Comparison of ENCODE assay signal across 19 cellular contexts in the genomic region with DNA sequence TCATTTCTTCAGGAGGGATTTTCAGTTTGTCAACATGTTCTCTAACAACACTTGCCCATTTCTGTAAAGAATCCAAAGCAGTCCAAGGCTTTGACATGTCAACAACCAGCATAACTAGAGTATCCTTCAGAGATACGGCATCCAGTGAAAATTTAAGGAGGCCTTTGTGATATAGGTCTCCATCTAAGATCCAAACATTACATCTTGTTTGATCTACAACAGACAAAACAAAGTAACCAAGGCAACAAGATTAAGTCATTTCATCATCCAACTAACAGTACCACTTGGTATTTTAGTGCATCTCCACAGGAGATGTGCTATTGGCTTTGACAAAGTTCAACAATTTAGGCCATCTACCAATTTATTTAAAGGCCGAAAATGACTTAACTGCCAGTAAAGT. TPM values are rescaled to one million over a fixed set of nuclear protein-coding genes. Genes with fewer than 3 reads are reported as not detected.
A peak's percentile ranks its signal among the peaks of the same experiment; 100 is the strongest.
DNase-seq lines count a peak whose midpoint lies in the region; ATAC-seq, FAIRE-seq and TF ChIP-seq lines count a peak whose summit lies in the region.
"Had no signal": no experiment of that assay in that cellular context is flagged by ENCODE, and none has a peak within 500 bp of the region (broad histone marks: within the 10 kb centered on the region; RNA-seq: fewer than 3 reads in every experiment).

No MANE protein-coding gene starts in this region.

- H2AFZ ChIP-seq in ACC112 (ENCODE audit: low read length, unreplicated experiment): no peak overlapping the region

- POLR2A ChIA-PET in activated CD8-positive, alpha-beta T cell treated with anti-CD3 and anti-CD28 coated beads, Interleukin-2, amount 10 ng/mL, durations not matched to agents 7 days and 5 days (lab: Charles Lee): no interaction called here
- POLR2A ChIA-PET in naive thymus-derived CD4-positive, alpha-beta T cell (lab: Charles Lee): no interaction called here

- H3K36me3 ChIP-seq in ACC112 (ENCODE audit: insufficient read depth, low read length): 0 out of 2 replicates have a peak, but pooled peaks cover 5% of the 10 kb centered on the region
- peaks cover 0 to 20% (median 0%) of the 10 kb centered on the region in 3 experiments for H3K36me3 ChIP-seq in naive thymus-derived CD4-positive, alpha-beta T cell (ENCODE audit: control insufficient read depth in 2 of 3, insufficient read depth in 3 of 3, low read length in 3 of 3)

- no peaks in the 10 kb centered on the region for H3K9me3 ChIP-seq in naive thymus-derived CD4-positive, alpha-beta T cell (ENCODE audit: control insufficient read depth in 2 of 3, low read length in 3 of 3)
- H3K9me3 ChIP-seq: gastrocnemius medialis, spleen, transverse colon had no signal

- peak overlapping the region; percentile 53; the same call in 1 of the 2 replicates for H3K27ac ChIP-seq in ACC112 (ENCODE audit: low read depth, low read length)
- no peak overlapping the region for H3K27ac ChIP-seq in naive thymus-derived CD4-positive, alpha-beta T cell (ENCODE audit: low read depth, low read length)
- H3K27ac ChIP-seq: cardiac muscle cell, gastrocnemius medialis, KMS-11, spleen, transverse colon had no signal

- no peak for TF ChIP-seq CTCF in D721Med (IDR thresholded peaks at IDR 0.05; ENCODE audit: insufficient read depth, missing control alignments)

- peaks cover 22% of the 10 kb centered on the region for H3K4me1 ChIP-seq in ACC112 (ENCODE audit: control insufficient read depth, insufficient read depth, low read length, unreplicated experiment)
- no peaks in the 10 kb centered on the region for H3K4me1 ChIP-seq in naive thymus-derived CD4-positive, alpha-beta T cell (ENCODE audit: control insufficient read depth in 2 of 2, insufficient read depth in 2 of 2, low read length in 2 of 2)
- H3K4me1 ChIP-seq: gastrocnemius medialis, transverse colon had no signal

- H3K27ac Mint-ChIP-seq in activated CD8-positive, alpha-beta T cell treated with anti-CD3 and anti-CD28 coated beads, Interleukin-2, amount 10 ng/mL, durations not matched to agents 7 days and 5 days: no peak overlapping the region
- peak overlapping the region in 1 of 9 donors; percentile 15 for H3K27ac Mint-ChIP-seq in naive thymus-derived CD4-positive, alpha-beta T cell
- H3K27ac Mint-ChIP-seq: B cell had no signal

- no peak overlapping the region for H3K4me3 ChIP-seq in ACC112 (ENCODE audit: low read depth, low read length)
- H3K4me3 ChIP-seq in naive thymus-derived CD4-positive, alpha-beta T cell (ENCODE audit: low read length): no peak overlapping the region
- H3K4me3 ChIP-seq: cardiac muscle cell, gastrocnemius medialis, lung, spleen, transverse colon had no signal

- DNase-seq in D721Med (ENCODE audit: insufficient read length, low spot score) (no peak), fibroblast of peridontal ligament (ENCODE audit: extremely low read depth) (peak; percentile 27), NCI-H1930 (lab: John Stamatoyannopoulos, UW) (no peak), NCI-H446 (lab: John Stamatoyannopoulos, UW) (no peak)
- no peak for DNase-seq in activated CD8-positive, alpha-beta T cell treated with anti-CD3 and anti-CD28 coated beads, Interleukin-2, amount 10 ng/mL, durations not matched to agents 7 days and 5 days
- DNase-seq in naive thymus-derived CD4-positive, alpha-beta T cell: no peak
- DNase-seq: activated T-cell treated with anti-CD3 and anti-CD28 coated beads, Interleukin-2, amount 50 U/mL, for 4 hours; gastrocnemius medialis; H7; naive B cell; NCI-H1417; spleen; transverse colon had no signal

- no peaks in the 10 kb centered on the region for H3K4me1 Mint-ChIP-seq in activated CD8-positive, alpha-beta T cell treated with anti-CD3 and anti-CD28 coated beads, Interleukin-2, amount 10 ng/mL, durations not matched to agents 7 days and 5 days (ENCODE audit: low read depth)
- peaks cover 0 to 29% (median 15%) of the 10 kb centered on the region in 7 donors for H3K4me1 Mint-ChIP-seq in naive thymus-derived CD4-positive, alpha-beta T cell

- no peaks in the 10 kb centered on the region for H3K9me3 Mint-ChIP-seq in activated CD8-positive, alpha-beta T cell treated with anti-CD3 and anti-CD28 coated beads, Interleukin-2, amount 10 ng/mL, durations not matched to agents 7 days and 5 days (ENCODE audit: insufficient read depth)
- peaks cover 0 to 3% (median 0%) of the 10 kb centered on the region in 11 donors for H3K9me3 Mint-ChIP-seq in naive thymus-derived CD4-positive, alpha-beta T cell
- H3K9me3 Mint-ChIP-seq: activated T-cell treated with anti-CD3 and anti-CD28 coated beads, Interleukin-2, amount 50 U/mL, for 4 hours; naive B cell had no signal

- CTCF ChIA-PET in activated CD8-positive, alpha-beta T cell treated with anti-CD3 and anti-CD28 coated beads, Interleukin-2, amount 10 ng/mL, durations not matched to agents 7 days and 5 days (lab: Charles Lee): no interaction called here
- CTCF ChIA-PET in naive thymus-derived CD4-positive, alpha-beta T cell (lab: Charles Lee): no interaction called here

- intact Hi-C loops in naive thymus-derived CD4-positive, alpha-beta T cell (cut with micrococcal nuclease): no loop called here

- H3K27me3 Mint-ChIP-seq in activated CD8-positive, alpha-beta T cell treated with anti-CD3 and anti-CD28 coated beads, Interleukin-2, amount 10 ng/mL, durations not matched to agents 7 days and 5 days (ENCODE audit: low read depth): no peaks in the 10 kb centered on the region
- no peaks in the 10 kb centered on the region for H3K27me3 Mint-ChIP-seq in naive thymus-derived CD4-positive, alpha-beta T cell
- H3K27me3 Mint-ChIP-seq: B cell, naive B cell had no signal

- peak; percentile 61 for FAIRE-seq in D721Med (lab: Jason Lieb, UNC)

- H3K79me2 ChIP-seq in ACC112 (ENCODE audit: control insufficient read depth, insufficient read depth, low read length, unreplicated experiment): peaks cover 20% of the 10 kb centered on the region

- peak; percentile 39 for ATAC-seq in activated CD8-positive, alpha-beta T cell treated with anti-CD3 and anti-CD28 coated beads, Interleukin-2, amount 10 ng/mL, durations not matched to agents 7 days and 5 days
- no peak for ATAC-seq in naive thymus-derived CD4-positive, alpha-beta T cell
- ATAC-seq in GM19467 (IDR thresholded peaks at IDR 0.05; ENCODE audit: unreplicated experiment): no peak
- ATAC-seq: activated T-cell treated with anti-CD3 and anti-CD28 coated beads, Interleukin-2, amount 50 U/mL, for 4 hours; gastrocnemius medialis had no signal

- H3K27me3 ChIP-seq in ACC112 (ENCODE audit: insufficient read depth, low read length): no peaks in the 10 kb centered on the region
- no peaks in the 10 kb centered on the region for H3K27me3 ChIP-seq in naive thymus-derived CD4-positive, alpha-beta T cell (ENCODE audit: control insufficient read depth in 2 of 2, insufficient read depth in 2 of 2, low read length in 2 of 2)
- H3K27me3 ChIP-seq: cardiac muscle cell, gastrocnemius medialis, spleen, transverse colon had no signal

- no peak overlapping the region for H3K4me3 Mint-ChIP-seq in activated CD8-positive, alpha-beta T cell treated with anti-CD3 and anti-CD28 coated beads, Interleukin-2, amount 10 ng/mL, durations not matched to agents 7 days and 5 days
- H3K4me3 Mint-ChIP-seq in naive thymus-derived CD4-positive, alpha-beta T cell: no peak overlapping the region
- H3K4me3 Mint-ChIP-seq: activated T-cell treated with anti-CD3 and anti-CD28 coated beads, Interleukin-2, amount 50 U/mL, for 4 hours; B cell; naive B cell had no signal

- H3K36me3 Mint-ChIP-seq in activated CD8-positive, alpha-beta T cell treated with anti-CD3 and anti-CD28 coated beads, Interleukin-2, amount 10 ng/mL, durations not matched to agents 7 days and 5 days (ENCODE audit: low read depth): peaks cover 12% of the 10 kb centered on the region
- H3K36me3 Mint-ChIP-seq in naive thymus-derived CD4-positive, alpha-beta T cell: peaks cover 4 to 20% (median 8%) of the 10 kb centered on the region in 5 donors

RNA-seq across cellular contexts. Expression of a gene that starts 25.8 kb away (rescaled TPM):
- 10 to 100 TPM; 32.0 to 33.4 TPM for total RNA-seq in activated CD8-positive, alpha-beta T cell treated with anti-CD3 and anti-CD28 coated beads, Interleukin-2, amount 10 ng/mL, durations not matched to agents 7 days and 5 days
- total RNA-seq in naive thymus-derived CD4-positive, alpha-beta T cell: 10 to 100 TPM; 26.1 to 28.5 (median 27.5) TPM
- 10 to 100 TPM; 17.9 to 21.2 TPM for polyA plus RNA-seq in naive thymus-derived CD4-positive, alpha-beta T cell

RNA-seq across cellular contexts. Expression of a gene that starts 42.2 kb away (rescaled TPM):
- 10 to 100 TPM; 49.1 to 51.5 TPM for total RNA-seq in activated CD8-positive, alpha-beta T cell treated with anti-CD3 and anti-CD28 coated beads, Interleukin-2, amount 10 ng/mL, durations not matched to agents 7 days and 5 days
- total RNA-seq in naive thymus-derived CD4-positive, alpha-beta T cell: 10 to 100 TPM; 24.1 to 61.1 (median 38.1) TPM
- 10 to 100 TPM; 30.9 to 48.5 TPM for polyA plus RNA-seq in naive thymus-derived CD4-positive, alpha-beta T cell
